ENCODE assay signal across 13 cellular contexts in genomic region chr10:103651783-103652476, GRCh38.
DNase-seq lines count a peak whose midpoint lies in the region; ATAC-seq, FAIRE-seq and TF ChIP-seq lines count a peak whose summit lies in the region.
"Had no signal": no experiment of that assay in that cellular context is flagged by ENCODE, and none has a peak within 500 bp of the region (broad histone marks: within the 10 kb centered on the region; RNA-seq: fewer than 3 reads in every experiment).

No MANE protein-coding gene starts in this region.

- CTCF ChIA-PET in PC-3 (lab: Charles Lee) (no interaction called here), H1 (lab: Charles Lee; ENCODE audit: partially characterized antibody) (interaction anchor here (1.3 to 27.1 kb wide), 9 partner anchors 10 to 87 kb away, joined by 3 to 336 read pairs (median 6); no protein-coding TSS in a partner anchor)
- CTCF ChIA-PET in naive thymus-derived CD4-positive, alpha-beta T cell (lab: Charles Lee) = no interaction called here

- ATAC-seq in PC-3 (peak; percentile 27), lower lobe of right lung (no peak), GM18511 (IDR thresholded peaks at IDR 0.05; ENCODE audit: unreplicated experiment) (no peak), GM21529 (IDR thresholded peaks at IDR 0.05; ENCODE audit: unreplicated experiment) (no peak)
- ATAC-seq in naive thymus-derived CD4-positive, alpha-beta T cell = no peak
- ATAC-seq: body of pancreas had no signal

- no peak overlapping the region for H4K5ac ChIP-seq in H1 (ENCODE audit: insufficient read length, low read depth, low read length)

- no peak for TF ChIP-seq RAD21 in H1 (IDR thresholded peaks at IDR 0.05 in 1 of 2, conservative IDR thresholded peaks at IDR 0.05 in 1 of 2; ENCODE audit: low read depth in 2 of 2, low read length in 2 of 2)

- no peak overlapping the region for H3K27ac ChIP-seq in PC-3 (ENCODE audit: low read length)
- H3K27ac ChIP-seq in H1 (ENCODE audit: low read depth, low read length) = no peak overlapping the region
- H3K27ac ChIP-seq in lower lobe of right lung = peak overlapping the region; percentile 75
- H3K27ac ChIP-seq in subcutaneous abdominal adipose tissue (ENCODE audit: low read depth, low read length) = peak overlapping the region; percentile 87
- no peak overlapping the region for H3K27ac ChIP-seq in naive thymus-derived CD4-positive, alpha-beta T cell (ENCODE audit: low read depth, low read length)

- BruUV-seq in PC-3 (replicated peaks; lab: Mats Ljungman, UMichigan) = no TSS peak

- POLR2A ChIA-PET in PC-3 (lab: Charles Lee; ENCODE audit: unreplicated experiment) = no interaction called here
- POLR2A ChIA-PET in H1 (lab: Charles Lee; ENCODE audit: partially characterized antibody) = interaction anchor here (2.1 kb wide), 1 partner anchor 9 kb away, joined by 9 read pairs; no protein-coding TSS in a partner anchor
- POLR2A ChIA-PET in naive thymus-derived CD4-positive, alpha-beta T cell (lab: Charles Lee) = no interaction called here

- no peak overlapping the region for H2BK5ac ChIP-seq in H1 (ENCODE audit: low read depth, low read length)

- no peak for FAIRE-seq in H1 (lab: Jason Lieb, UNC)

- H2AFZ ChIP-seq in PC-3 (ENCODE audit: low read length) (no peak overlapping the region), H1 (ENCODE audit: low read length) (no peak overlapping the region)

- no peak overlapping the region for H3K18ac ChIP-seq in H1 (ENCODE audit: extremely low read depth, low read length)

- no peak overlapping the region for H3K4me2 ChIP-seq in PC-3 (ENCODE audit: low read length)
- H3K4me2 ChIP-seq in H1 (ENCODE audit: insufficient read depth in 1 of 2, low read depth in 2 of 2, low read length in 2 of 2) = no peak overlapping the region

- H3K9ac ChIP-seq in PC-3 (ENCODE audit: low read length) (no peak overlapping the region), H1 (replicated peaks in 1 of 4; ENCODE audit: extremely low read depth in 1 of 4, low read depth in 3 of 4, low read length in 3 of 4) (no peak overlapping the region), subcutaneous abdominal adipose tissue (ENCODE audit: low read length in 5 of 5) (peak overlapping the region in 2 of 5 donors; percentile 20 to 23)

- peak overlapping the region in 1 of 9 donors; percentile 14 for H3K27ac Mint-ChIP-seq in naive thymus-derived CD4-positive, alpha-beta T cell
- H3K27ac Mint-ChIP-seq: activated T-helper 1 cell treated with anti-CD3 and anti-CD28 coated beads, Interleukin-12 subunit alpha, Interleukin-12 subunit beta, Interleukin-2, Interleukin-4 antibody, amounts not matched to agents 30 ng/mL and 10 ng/mL and 1 ng/mL, durations not matched to agents 14 hours and 24 hours and 36 hours; nephron progenitor cell had no signal

- H3K9me3 ChIP-seq in PC-3 (ENCODE audit: low read length) (no peaks in the 10 kb centered on the region), H1 (ENCODE audit: insufficient read depth in 2 of 2, low read depth in 1 of 2, low read length in 1 of 2) (no peaks in the 10 kb centered on the region), lower lobe of right lung (no peaks in the 10 kb centered on the region), subcutaneous abdominal adipose tissue (ENCODE audit: control insufficient read depth in 5 of 5, low read length in 5 of 5) (peaks cover 0 to under 1% (median 0%) of the 10 kb centered on the region in 5 donors)
- H3K9me3 ChIP-seq in naive thymus-derived CD4-positive, alpha-beta T cell (ENCODE audit: control insufficient read depth in 2 of 3, low read length in 3 of 3) = no peaks in the 10 kb centered on the region
- H3K9me3 ChIP-seq: body of pancreas had no signal

- H3K4me1 Mint-ChIP-seq in naive thymus-derived CD4-positive, alpha-beta T cell = peaks cover 0 to 15% (median 0%) of the 10 kb centered on the region in 7 donors

- H2BK20ac ChIP-seq in H1 (ENCODE audit: low read length) = no peak overlapping the region

- no peak for TF ChIP-seq EP300 in H1 (IDR thresholded peaks at IDR 0.05; ENCODE audit: borderline replicate concordance in 1 of 2, low read depth in 2 of 2, low read length in 2 of 2)

- no peak overlapping the region for H2BK120ac ChIP-seq in H1 (replicated peaks; ENCODE audit: low read depth, low read length)

- H3K36me3 ChIP-seq in PC-3 (ENCODE audit: low read depth, low read length) (no peaks in the 10 kb centered on the region), H1 (ENCODE audit: control insufficient read depth in 2 of 4, insufficient read depth in 4 of 4, low read length in 3 of 4) (0 out of 8 replicates have a peak, but pooled peaks cover 0 to 2% (median 0%) of the 10 kb centered on the region in 4 experiments), lower lobe of right lung (peaks cover 22% of the 10 kb centered on the region), subcutaneous abdominal adipose tissue (ENCODE audit: control insufficient read depth in 5 of 5, insufficient read depth in 5 of 5, low read length in 5 of 5) (peaks cover 0 to 10% (median 6%) of the 10 kb centered on the region in 5 donors)
- no peaks in the 10 kb centered on the region for H3K36me3 ChIP-seq in naive thymus-derived CD4-positive, alpha-beta T cell (ENCODE audit: control insufficient read depth in 2 of 3, insufficient read depth in 3 of 3, low read length in 3 of 3)

- no peak overlapping the region for H3K23ac ChIP-seq in H1 (ENCODE audit: insufficient read length)

- no peak for TF ChIP-seq CTCF in PC-3 (conservative IDR thresholded peaks at IDR 0.05; ENCODE audit: low read depth, low read length)
- TF ChIP-seq CTCF in H1 (IDR thresholded peaks at IDR 0.05; ENCODE audit: control extremely low read depth in 1 of 3, insufficient read depth in 1 of 3, low read depth in 1 of 3, low read length in 3 of 3) = no peak
- no peak for TF ChIP-seq CTCF in lower lobe of right lung (IDR thresholded peaks at IDR 0.05)

- H3K79me1 ChIP-seq in H1 (ENCODE audit: low read depth, low read length) = no peaks in the 10 kb centered on the region; the same call in 1 of the 2 replicates

- no peaks in the 10 kb centered on the region for H3F3A ChIP-seq in PC-3 (ENCODE audit: low read length, unreplicated experiment)

- no peak overlapping the region for H3K56ac ChIP-seq in H1 (replicated peaks; ENCODE audit: insufficient read length, low read depth, low read length)

- H3K79me2 ChIP-seq in PC-3 (ENCODE audit: low read length) = no peaks in the 10 kb centered on the region
- H3K79me2 ChIP-seq in H1 (ENCODE audit: control insufficient read depth in 1 of 2, insufficient read depth in 2 of 2, low read length in 2 of 2) = 0 out of 4 replicates have a peak, but pooled peaks cover 0 to 3% of the 10 kb centered on the region in 2 experiments

- H4K8ac ChIP-seq in H1 (ENCODE audit: extremely low read depth, insufficient read depth, low read length) = no peak overlapping the region

- H3K9me2 ChIP-seq in PC-3 (replicated peaks; ENCODE audit: low read length) = no peaks in the 10 kb centered on the region

- DNase-seq in PC-3 (no peak), H1 (ENCODE audit: low read depth in 1 of 2, low spot score in 2 of 2) (no peak), lower lobe of right lung (no peak), NCI-H2227 treated with DMSO at 0.1 percent for 48 hours (lab: John Stamatoyannopoulos, UW) (no peak)
- DNase-seq in naive thymus-derived CD4-positive, alpha-beta T cell = no peak
- DNase-seq: body of pancreas, DMS79 treated with DMSO at 0.1 percent for 48 hours, NCI-H748 treated with DMSO at 0.1 percent for 48 hours, nephron progenitor cell had no signal

- H3K27me3 ChIP-seq in PC-3 (ENCODE audit: low read length) = no peaks in the 10 kb centered on the region
- H3K27me3 ChIP-seq in H1 (replicated peaks in 1 of 4; ENCODE audit: control insufficient read depth in 3 of 4, extremely low read depth in 1 of 4, insufficient read depth in 3 of 4, low read length in 3 of 4) = no peaks in the 10 kb centered on the region
- H3K27me3 ChIP-seq in lower lobe of right lung (ENCODE audit: low read depth) = no peaks in the 10 kb centered on the region
- H3K27me3 ChIP-seq in subcutaneous abdominal adipose tissue (ENCODE audit: control insufficient read depth in 5 of 5, insufficient read depth in 4 of 5, low read length in 5 of 5) = no peaks in the 10 kb centered on the region
- no peaks in the 10 kb centered on the region for H3K27me3 ChIP-seq in naive thymus-derived CD4-positive, alpha-beta T cell (ENCODE audit: control insufficient read depth in 2 of 2, insufficient read depth in 2 of 2, low read length in 2 of 2)
- H3K27me3 ChIP-seq: body of pancreas had no signal

- no peak overlapping the region for H3K4me3 Mint-ChIP-seq in naive thymus-derived CD4-positive, alpha-beta T cell
- H3K4me3 Mint-ChIP-seq: activated T-helper 1 cell treated with anti-CD3 and anti-CD28 coated beads, Interleukin-12 subunit alpha, Interleukin-12 subunit beta, Interleukin-2, Interleukin-4 antibody, amounts not matched to agents 30 ng/mL and 10 ng/mL and 1 ng/mL, durations not matched to agents 14 hours and 24 hours and 36 hours; nephron progenitor cell had no signal

- no peak for TF ChIP-seq POLR2A in H1 (IDR thresholded peaks at IDR 0.05; ENCODE audit: control extremely low read depth in 1 of 2, low read depth in 2 of 2, low read length in 2 of 2)

- H3K14ac ChIP-seq in H1 (ENCODE audit: insufficient read length) = no peak overlapping the region

- H3K4me1 ChIP-seq in PC-3 (ENCODE audit: insufficient read depth, low read length) (no peaks in the 10 kb centered on the region; the same call in 1 of the 2 replicates), H1 (replicated peaks in 1 of 4; ENCODE audit: control insufficient read depth in 3 of 4, insufficient read depth in 4 of 4, low read length in 3 of 4) (peaks cover 0 to 34% (median 20%) of the 10 kb centered on the region in 4 experiments; a peak in 6 of 7 replicates), lower lobe of right lung (peaks cover 63% of the 10 kb centered on the region), subcutaneous abdominal adipose tissue (ENCODE audit: control insufficient read depth in 5 of 5, insufficient read depth in 5 of 5, low read length in 5 of 5) (peaks cover 30 to 78% (median 65%) of the 10 kb centered on the region in 5 donors)
- no peaks in the 10 kb centered on the region for H3K4me1 ChIP-seq in naive thymus-derived CD4-positive, alpha-beta T cell (ENCODE audit: control insufficient read depth in 2 of 2, insufficient read depth in 2 of 2, low read length in 2 of 2)

- peak overlapping the region; percentile 68; the same call in 1 of the 2 replicates for H2BK12ac ChIP-seq in H1 (ENCODE audit: low read depth, low read length)

- H3K4me3 ChIP-seq in PC-3 (ENCODE audit: low read length) (no peak overlapping the region), H1 (ENCODE audit: extremely low read depth in 1 of 4, insufficient read depth in 2 of 4, low read depth in 3 of 4, low read length in 4 of 4) (no peak overlapping the region), lower lobe of right lung (no peak overlapping the region), subcutaneous abdominal adipose tissue (ENCODE audit: low read depth in 1 of 5, low read length in 5 of 5) (peak overlapping the region in 1 of 5 donors; percentile 6)
- H3K4me3 ChIP-seq in naive thymus-derived CD4-positive, alpha-beta T cell (ENCODE audit: low read length) = no peak overlapping the region
- H3K4me3 ChIP-seq: body of pancreas had no signal

- no peaks in the 10 kb centered on the region for H3K9me3 Mint-ChIP-seq in naive thymus-derived CD4-positive, alpha-beta T cell
- H3K9me3 Mint-ChIP-seq: activated T-helper 1 cell treated with anti-CD3 and anti-CD28 coated beads, Interleukin-12 subunit alpha, Interleukin-12 subunit beta, Interleukin-2, Interleukin-4 antibody, amounts not matched to agents 30 ng/mL and 10 ng/mL and 1 ng/mL, durations not matched to agents 14 hours and 24 hours and 36 hours had no signal

- H3K36me3 Mint-ChIP-seq in naive thymus-derived CD4-positive, alpha-beta T cell = peaks cover 0 to 6% (median under 1%) of the 10 kb centered on the region in 5 donors

- H3K23me2 ChIP-seq in H1 (ENCODE audit: low read depth, low read length) = no peaks in the 10 kb centered on the region

- intact Hi-C loops in PC-3 (cut with micrococcal nuclease) (no loop called here), lower lobe of right lung (cut with DNase I) (no loop called here)
- intact Hi-C loops in naive thymus-derived CD4-positive, alpha-beta T cell (cut with micrococcal nuclease) = no loop called here

- H4K20me1 ChIP-seq in PC-3 (ENCODE audit: low read length) (no peaks in the 10 kb centered on the region), H1 (replicated peaks in 1 of 2; ENCODE audit: control insufficient read depth in 1 of 2, insufficient read depth in 2 of 2, low read length in 2 of 2) (peaks cover 0 to 2% of the 10 kb centered on the region in 2 experiments)

- WGBS in H1 (ENCODE audit: extremely low coverage in 1 of 2, insufficient coverage in 1 of 2, insufficient read length in 1 of 2, insufficient replicate concordance in 2 of 2, low coverage in 1 of 2, low lambda C conversion rate in 2 of 2, missing lambda C conversion rate in 1 of 2), 2 experiments = 82% methylated on average over 10 of the region's 10 CpGs; no CpG with 5 or more reads in 1 of the 2 experiments

- H3K4ac ChIP-seq in H1 (replicated peaks; ENCODE audit: insufficient read length, low read depth, low read length) = no peak overlapping the region

- no peak overlapping the region for H2AK5ac ChIP-seq in H1 (ENCODE audit: low read depth, low read length)

- peak overlapping the region; percentile 25 for H4K91ac ChIP-seq in H1 (replicated peaks; ENCODE audit: insufficient read length, low read length)

- no peak overlapping the region for H2BK15ac ChIP-seq in H1 (ENCODE audit: low read length)

- no peaks in the 10 kb centered on the region for H3K27me3 Mint-ChIP-seq in naive thymus-derived CD4-positive, alpha-beta T cell

Comparison
In these comparisons a context has a peak if more than half of its experiments do, and no peak if none do; other contexts are left out.
1. H3K27ac ChIP-seq: peak in lower lobe of right lung (single experiment) and subcutaneous abdominal adipose tissue (single experiment); none in PC-3 (single experiment), H1 (single experiment) and naive thymus-derived CD4-positive, alpha-beta T cell (single experiment).